In genomic region chr2:118667366-118667765, GRCh38 we compare ENCODE assay signal across 12 cellular contexts.
A peak's percentile ranks its signal among the peaks of the same experiment; 100 is the strongest.
DNase-seq lines count a peak whose midpoint lies in the region; TF ChIP-seq lines count a peak whose summit lies in the region.
"Had no signal": no experiment of that assay in that cellular context is flagged by ENCODE, and none has a peak within 500 bp of the region (broad histone marks: within the 10 kb centered on the region; RNA-seq: fewer than 3 reads in every experiment).

No MANE protein-coding gene starts in this region.

- H3K79me2 ChIP-seq in osteoblast (ENCODE audit: insufficient read depth, low read length): no peaks in the 10 kb centered on the region

- WGBS in prostate gland: 87% methylated on average over 2 of the region's 2 CpGs

- H3K4me2 ChIP-seq in osteoblast (ENCODE audit: insufficient read depth, low read length): no peak overlapping the region
- H3K4me2 ChIP-seq: GM23338 had no signal

- in situ Hi-C loops in astrocyte of the cerebellum (cut with HindIII; ENCODE audit: low sequenced_read_pairs): no loop called here

- H3K27me3 ChIP-seq in osteoblast (ENCODE audit: insufficient read depth, low read length) (no peaks in the 10 kb centered on the region), prostate gland (replicated peaks; ENCODE audit: insufficient read depth) (no peaks in the 10 kb centered on the region)

- H4K20me1 ChIP-seq in osteoblast (ENCODE audit: insufficient read depth, low read length): no peaks in the 10 kb centered on the region

- no peak overlapping the region for H2AFZ ChIP-seq in osteoblast (ENCODE audit: low read length)
- H2AFZ ChIP-seq: GM23338 had no signal

- peak overlapping the region; percentile 99 for H3K27ac ChIP-seq in osteoblast (ENCODE audit: low read depth, low read length)
- H3K27ac ChIP-seq in prostate gland: no peak overlapping the region
- H3K27ac ChIP-seq: SK-N-MC had no signal

- H3K4me1 ChIP-seq in osteoblast (ENCODE audit: insufficient read depth, low read length) (peaks cover 49% of the 10 kb centered on the region), prostate gland (replicated peaks) (no peaks in the 10 kb centered on the region)

- intact Hi-C loops in prostate gland (cut with DNase I): no loop called here

- H3K36me3 ChIP-seq in osteoblast (ENCODE audit: insufficient read depth, low read length) (no peaks in the 10 kb centered on the region), prostate gland (no peaks in the 10 kb centered on the region)

- no peak overlapping the region for H3K4me3 ChIP-seq in astrocyte of the cerebellum (ENCODE audit: low read depth, low read length)
- no peak overlapping the region for H3K4me3 ChIP-seq in osteoblast (ENCODE audit: insufficient read depth, low read length)
- no peak overlapping the region for H3K4me3 ChIP-seq in prostate gland
- H3K4me3 ChIP-seq: GM23338, SK-N-MC had no signal

- TF ChIP-seq POLR2A in prostate gland (IDR thresholded peaks at IDR 0.05): no peak

- DNase-seq in AG08395 (ENCODE audit: low spot score): peak; percentile 20
- peak; percentile 67 for DNase-seq in GM04503 (ENCODE audit: low read depth)
- peak; percentile 47 for DNase-seq in astrocyte of the cerebellum (ENCODE audit: low read depth)
- no peak for DNase-seq in osteoblast (ENCODE audit: insufficient read length, low spot score, missing footprints)
- no peak for DNase-seq in prostate gland (ENCODE audit: low spot score)
- DNase-seq in NCI-H345 (lab: John Stamatoyannopoulos, UW): no peak
- DNase-seq in foreskin melanocyte: no peak
- DNase-seq: Caco-2, NCI-H226, NCI-H69 had no signal

- H3K9me3 ChIP-seq in osteoblast (ENCODE audit: low read depth, low read length): no peaks in the 10 kb centered on the region
- H3K9me3 ChIP-seq in prostate gland: no peaks in the 10 kb centered on the region
- H3K9me3 ChIP-seq: Caco-2 had no signal

- TF ChIP-seq CTCF in astrocyte of the cerebellum (IDR thresholded peaks at IDR 0.05; ENCODE audit: low read depth, low read length, missing control alignments) (no peak), osteoblast (IDR thresholded peaks at IDR 0.05; ENCODE audit: extremely low read depth, low read depth, low read length) (no peak), prostate gland (IDR thresholded peaks at IDR 0.05) (no peak)

Comparison
In these comparisons a context has a peak if more than half of its experiments do, and no peak if none do; other contexts are left out.
1. DNase-seq: peak in AG08395 (single experiment), GM04503 (single experiment) and astrocyte of the cerebellum (single experiment); none in osteoblast (single experiment), prostate gland (single experiment), NCI-H345 (single experiment) and foreskin melanocyte (single experiment).